Comparison of ENCODE assay signal across 18 cellular contexts in genomic region chr3:173945801-173946200, GRCh38.
A peak's percentile ranks its signal among the peaks of the same experiment; 100 is the strongest.
DNase-seq lines count a peak whose midpoint lies in the region; FAIRE-seq and TF ChIP-seq lines count a peak whose summit lies in the region.
"Had no signal": no experiment of that assay in that cellular context is flagged by ENCODE, and none has a peak within 500 bp of the region (broad histone marks: within the 10 kb centered on the region; RNA-seq: fewer than 3 reads in every experiment).

No MANE protein-coding gene starts in this region.

- DNase-seq in NCI-H82 (lab: John Stamatoyannopoulos, UW): peak; percentile 27
- DNase-seq in NCI-H82 treated with DMSO at 0.1 percent for 48 hours (lab: John Stamatoyannopoulos, UW; ENCODE audit: unreplicated experiment): no peak
- peak; percentile 42 for DNase-seq in NCI-H446 treated with DMSO at 0.1 percent for 48 hours (lab: John Stamatoyannopoulos, UW)
- DNase-seq in glutamatergic neuron: no peak
- no peak for DNase-seq in NCI-H1930 (lab: John Stamatoyannopoulos, UW)
- DNase-seq in superior temporal gyrus (ENCODE audit: extremely low spot score): no peak
- no peak for DNase-seq in GM19239 (ENCODE audit: insufficient read length, low spot score)
- DNase-seq: Calu3, HFFc6, IMR-90, KG1, MG63, NCI-H146, NCI-H2081 treated with DMSO at 0.1 percent for 48 hours, RPMI8226, SHP77 treated with DMSO at 0.1 percent for 48 hours had no signal

- H3K4me1 Mint-ChIP-seq in glutamatergic neuron (ENCODE audit: low read depth, unreplicated experiment): peaks cover 30% of the 10 kb centered on the region

- H3K27me3 Mint-ChIP-seq in glutamatergic neuron (ENCODE audit: unreplicated experiment): peaks cover 6% of the 10 kb centered on the region

- H3K36me3 Mint-ChIP-seq in glutamatergic neuron (ENCODE audit: unreplicated experiment): no peaks in the 10 kb centered on the region

- peak overlapping the region; percentile 55 for H3K4me3 Mint-ChIP-seq in glutamatergic neuron (ENCODE audit: unreplicated experiment)
- H3K4me3 Mint-ChIP-seq: GM23338, HFFc6 had no signal

- FAIRE-seq in GM19239 (lab: Jason Lieb, UNC): no peak
- FAIRE-seq: GM18507 had no signal

- peak overlapping the region; percentile 99 for H3K27ac Mint-ChIP-seq in glutamatergic neuron (ENCODE audit: unreplicated experiment)
- H3K27ac Mint-ChIP-seq: GM23338, HFFc6 had no signal

- peaks cover 3% of the 10 kb centered on the region for H3K9me3 Mint-ChIP-seq in glutamatergic neuron (ENCODE audit: unreplicated experiment)
- H3K9me3 Mint-ChIP-seq: GM23338, HFFc6 had no signal

- TF ChIP-seq CTCF in glutamatergic neuron (IDR thresholded peaks at IDR 0.05; ENCODE audit: partially characterized antibody, unreplicated experiment): no peak

Comparison
In these comparisons a context has a peak if more than half of its experiments do, and no peak if none do; other contexts are left out.
1. DNase-seq: peak in NCI-H82 (single experiment) and NCI-H446 treated with DMSO at 0.1 percent for 48 hours (single experiment); none in NCI-H82 treated with DMSO at 0.1 percent for 48 hours (single experiment), glutamatergic neuron (single experiment), NCI-H1930 (0 of 2), superior temporal gyrus (single experiment) and GM19239 (single experiment).